ENCODE assay signal across 8 cellular contexts in the genomic region with DNA sequence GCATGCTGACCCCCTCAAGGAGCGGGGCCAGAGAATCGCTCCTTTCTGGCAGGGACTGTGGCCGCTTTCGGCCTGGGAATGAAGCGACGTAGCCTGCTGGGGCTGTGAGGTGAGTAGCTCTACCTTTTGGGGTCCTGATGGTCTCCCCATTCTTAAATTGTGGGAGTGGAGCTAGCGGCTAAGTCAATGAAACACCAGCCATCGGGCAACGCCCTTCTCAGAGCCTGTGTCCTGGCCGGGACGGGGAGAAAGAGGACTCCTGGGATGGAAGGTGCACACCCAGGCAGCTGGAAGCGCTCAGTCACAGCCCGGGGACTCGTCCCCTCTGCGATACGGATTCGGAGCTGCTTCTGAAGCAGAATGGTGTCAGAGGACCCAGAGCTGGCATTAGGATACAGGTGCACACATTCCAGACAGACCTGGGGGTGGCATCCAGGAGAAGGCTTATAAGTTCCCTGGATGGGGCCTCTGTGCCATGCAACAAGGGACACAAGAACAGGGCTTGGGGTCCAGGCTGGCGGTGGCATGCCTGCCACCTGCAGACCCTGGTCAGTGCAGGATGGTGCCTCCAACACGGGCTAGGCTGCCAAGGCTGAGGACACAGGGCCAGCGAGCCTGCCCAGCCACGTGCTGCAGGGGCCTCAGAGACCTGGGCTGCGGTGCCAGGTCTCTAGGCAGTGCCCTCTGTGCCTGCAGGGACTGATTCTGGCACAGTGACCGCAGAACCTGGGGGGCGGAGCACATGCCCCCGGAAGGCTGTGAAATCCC. TPM values are rescaled to one million over a fixed set of nuclear protein-coding genes. Genes with fewer than 3 reads are reported as not detected.
DNase-seq lines count a peak whose midpoint lies in the region; ATAC-seq and TF ChIP-seq lines count a peak whose summit lies in the region.

No MANE protein-coding gene starts in this region.

- DNase-seq in heart right ventricle (no peak), left cardiac atrium (no peak), ascending aorta (ENCODE audit: low spot score in 2 of 2) (no peak), lower lobe of right lung (peak; percentile 41), vagina (ENCODE audit: extremely low spot score in 2 of 2) (peak in 1 of 2 donors; percentile 86), NCI-H446 (lab: John Stamatoyannopoulos, UW) (no peak)
- DNase-seq in stimulated activated CD4-positive, alpha-beta T cell treated with anti-CD3 and anti-CD28 coated beads, Interleukin-4, amount 100 ng/mL, for 4 hours: no peak

- peak overlapping the region; percentile 18 to 74 (median 60) for H3K4me3 ChIP-seq in heart right ventricle
- H3K4me3 ChIP-seq in ascending aorta: peak overlapping the region; percentile 61 to 73
- peak overlapping the region; percentile 62 for H3K4me3 ChIP-seq in lower lobe of right lung
- H3K4me3 ChIP-seq in vagina: peak overlapping the region; percentile 64 to 80

- H3K27me3 ChIP-seq in heart right ventricle (peaks cover 0 to 44% (median 0%) of the 10 kb centered on the region in 7 donors), ascending aorta (no peaks in the 10 kb centered on the region), lower lobe of right lung (ENCODE audit: low read depth) (peaks cover 19% of the 10 kb centered on the region), vagina (no peaks in the 10 kb centered on the region)

- TF ChIP-seq CTCF in heart right ventricle (IDR thresholded peaks at IDR 0.05) (no peak), ascending aorta (IDR thresholded peaks at IDR 0.05) (no peak), lower lobe of right lung (IDR thresholded peaks at IDR 0.05) (no peak), vagina (IDR thresholded peaks at IDR 0.05) (no peak)

- peaks cover 8 to 52% (median 29%) of the 10 kb centered on the region in 9 donors for H3K4me1 ChIP-seq in heart right ventricle
- peaks cover 4 to 17% of the 10 kb centered on the region in 2 donors for H3K4me1 ChIP-seq in ascending aorta
- peaks cover 37% of the 10 kb centered on the region for H3K4me1 ChIP-seq in lower lobe of right lung
- H3K4me1 ChIP-seq in vagina: peaks cover 50% of the 10 kb centered on the region

- peak overlapping the region in 5 of 10 donors; percentile 60 to 79 (median 71) for H3K27ac ChIP-seq in heart right ventricle
- H3K27ac ChIP-seq in ascending aorta: peak overlapping the region in 1 of 2 donors; percentile 40
- peak overlapping the region; percentile 46 for H3K27ac ChIP-seq in lower lobe of right lung
- peak overlapping the region; percentile 73 for H3K27ac ChIP-seq in vagina

- ATAC-seq in heart right ventricle: no peak
- ATAC-seq in left cardiac atrium: no peak
- ATAC-seq in lower lobe of right lung: no peak
- ATAC-seq in GM18909 (IDR thresholded peaks at IDR 0.05; ENCODE audit: poor library complexity, unreplicated experiment): no peak

- H3K36me3 ChIP-seq in heart right ventricle: no peaks in the 10 kb centered on the region
- no peaks in the 10 kb centered on the region for H3K36me3 ChIP-seq in ascending aorta
- H3K36me3 ChIP-seq in lower lobe of right lung: no peaks in the 10 kb centered on the region
- no peaks in the 10 kb centered on the region for H3K36me3 ChIP-seq in vagina

- H3K9me3 ChIP-seq in heart right ventricle (no peaks in the 10 kb centered on the region), ascending aorta (no peaks in the 10 kb centered on the region), lower lobe of right lung (no peaks in the 10 kb centered on the region), vagina (no peaks in the 10 kb centered on the region)

- no peak for TF ChIP-seq POLR2A in vagina (IDR thresholded peaks at IDR 0.05)

- 25 to 27% methylated on average over 25 of the region's 25 CpGs for WGBS in heart right ventricle, 2 donors

- intact Hi-C loops in heart right ventricle (cut with DNase I) (loop anchor here in 7 of 10 donors (5.0 to 10.0 kb wide), 7 partner anchors 61 to 466 kb away; partner anchors contain the start of gene ZNF678 (in 1 of the 7)), left cardiac atrium (cut with DNase I) (loop anchor here in 1 of 2 donors (5.0 kb wide), 2 partner anchors 186 to 466 kb away; no protein-coding TSS in a partner anchor), ascending aorta (cut with DNase I) (loop anchor here (5.0 kb wide), 1 partner anchor 466 kb away; no protein-coding TSS in a partner anchor), lower lobe of right lung (cut with DNase I) (no loop called here), vagina (cut with DNase I) (loop anchor here (2.0 kb wide), 1 partner anchor 186 kb away; no protein-coding TSS in a partner anchor)

RNA-seq across cellular contexts. Expression of gene WNT9A, which starts 0.9 kb away (rescaled TPM):
- total RNA-seq in heart right ventricle (10 to 100 TPM in 5 of 10 donors, 1 to 10 TPM in 3, under 1 TPM in 2; 0.39 to 27.9 (median 8.6) TPM), left cardiac atrium (1 to 10 TPM in 1 of 2 donors, under 1 TPM in 1; 0.80 to 1.1 TPM), ascending aorta (0.96 TPM), lower lobe of right lung (7.0 TPM), vagina (2.9 TPM)
- under 1 TPM; 0.39 to 0.80 TPM for polyA plus RNA-seq in heart right ventricle

RNA-seq across cellular contexts. Expression of gene WNT3A, which starts 58.1 kb away (rescaled TPM):
- total RNA-seq in heart right ventricle: not detected
- not detected for polyA plus RNA-seq in heart right ventricle
- total RNA-seq in left cardiac atrium: not detected
- total RNA-seq in ascending aorta: not detected
- 6.0 TPM for total RNA-seq in lower lobe of right lung
- not detected for total RNA-seq in vagina
